Comparison of ENCODE assay signal across 31 cellular contexts in the genomic region with DNA sequence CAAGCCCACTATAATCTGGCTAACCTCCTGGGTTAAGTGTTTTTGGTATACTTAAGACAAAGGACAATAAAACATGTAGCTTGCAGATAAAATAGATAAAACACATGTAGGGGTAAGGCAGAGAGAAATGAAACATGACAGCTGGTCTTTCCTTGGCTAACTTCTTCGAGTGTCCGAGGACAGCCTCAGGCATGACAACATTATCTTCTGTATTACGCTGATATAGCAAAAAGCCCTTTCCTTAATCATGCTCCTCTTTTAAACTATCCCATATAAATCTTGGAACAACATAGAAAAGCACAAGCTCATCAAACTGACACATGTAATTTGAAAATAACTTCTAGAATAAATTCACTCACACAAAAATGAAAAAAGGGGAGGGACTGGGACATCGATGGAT.
"Had no signal": no experiment of that assay in that cellular context is flagged by ENCODE, and none has a peak within 500 bp of the region (broad histone marks: within the 10 kb centered on the region; RNA-seq: fewer than 3 reads in every experiment).

No MANE protein-coding gene starts in this region.

- H3K4me3 ChIP-seq: esophagus muscularis mucosa, gastroesophageal sphincter, heart left ventricle, hepatocyte, lung, mucosa of descending colon, ovary, psoas muscle, skin epidermis, spleen, thoracic aorta, tibial nerve, upper lobe of left lung had no signal

- H2AFZ ChIP-seq: hepatocyte had no signal

- H3K27ac ChIP-seq: epithelial cell of prostate, esophagus muscularis mucosa, foreskin keratinocyte, gastroesophageal sphincter, heart left ventricle, hepatocyte, ovary, psoas muscle, skin epidermis, spleen, thoracic aorta, tibial nerve, upper lobe of left lung had no signal

- FAIRE-seq: colon, kidney, urothelium cell line had no signal

- H3K4me1 ChIP-seq: esophagus muscularis mucosa, foreskin keratinocyte, psoas muscle, spleen had no signal

- H3K79me2 ChIP-seq: hepatocyte had no signal

- H3K36me3 ChIP-seq: gastroesophageal sphincter, ovary, thoracic aorta, tibial nerve had no signal

- DNase-seq: effector CD8-positive, alpha-beta T cell; endodermal cell; foreskin keratinocyte; heart left ventricle; kidney; mesenchymal stem cell; mucosa of descending colon; naive B cell; nephron progenitor cell; occipital lobe; ovary; posterior cingulate gyrus; psoas muscle; right cardiac atrium; spleen; stimulated activated CD4-positive, alpha-beta T cell treated with anti-CD3 and anti-CD28 coated beads, Interleukin-2, amount 100 ng/mL, for 48 hours; stimulated activated naive B cell treated with anti-CD40 and anti-IgM and Interleukin-4, amounts not matched to agents 10 μg/mL and 1 μg/mL and 100 μg/mL, for 72 hours; upper lobe of left lung had no signal

- H3K27me3 Mint-ChIP-seq: naive B cell; stimulated activated naive B cell treated with anti-CD40 and anti-IgM and Interleukin-4, amounts not matched to agents 10 μg/mL and 1 μg/mL and 100 μg/mL, for 72 hours; stimulated activated naive CD8-positive, alpha-beta T cell treated with anti-CD3 and anti-CD28 coated beads, Interleukin-15, Interleukin-2, amounts not matched to agents 100 ng/mL and 50 ng/mL, for 24 hours had no signal

- H3K27ac Mint-ChIP-seq: endodermal cell; mesothelial cell of epicardium; nephron progenitor cell; stimulated activated naive CD8-positive, alpha-beta T cell treated with anti-CD3 and anti-CD28 coated beads, Interleukin-15, Interleukin-2, amounts not matched to agents 100 ng/mL and 50 ng/mL, for 24 hours had no signal

- H3K4me3 Mint-ChIP-seq: endodermal cell; mesothelial cell of epicardium; naive B cell; nephron progenitor cell; stimulated activated naive B cell treated with anti-CD40 and anti-IgM and Interleukin-4, amounts not matched to agents 10 μg/mL and 1 μg/mL and 100 μg/mL, for 72 hours; stimulated activated naive CD8-positive, alpha-beta T cell treated with anti-CD3 and anti-CD28 coated beads, Interleukin-15, Interleukin-2, amounts not matched to agents 100 ng/mL and 50 ng/mL, for 24 hours had no signal

- H3K4me2 ChIP-seq: hepatocyte had no signal

- ATAC-seq: foreskin keratinocyte; gastroesophageal sphincter; heart left ventricle; left lobe of liver; mucosa of descending colon; psoas muscle; right cardiac atrium; stimulated activated naive B cell treated with anti-CD40 and anti-IgM and Interleukin-4, amounts not matched to agents 10 μg/mL and 1 μg/mL and 100 μg/mL, for 72 hours had no signal

- H3K9me3 Mint-ChIP-seq: endodermal cell; mesothelial cell of epicardium; naive B cell; nephron progenitor cell; stimulated activated naive B cell treated with anti-CD40 and anti-IgM and Interleukin-4, amounts not matched to agents 10 μg/mL and 1 μg/mL and 100 μg/mL, for 72 hours; stimulated activated naive CD8-positive, alpha-beta T cell treated with anti-CD3 and anti-CD28 coated beads, Interleukin-15, Interleukin-2, amounts not matched to agents 100 ng/mL and 50 ng/mL, for 24 hours had no signal

- H3K4me1 Mint-ChIP-seq: endodermal cell, nephron progenitor cell had no signal

- H3K9me3 ChIP-seq: esophagus muscularis mucosa, gastroesophageal sphincter, mucosa of descending colon, ovary, psoas muscle, spleen, thoracic aorta, tibial nerve, upper lobe of left lung had no signal

- H3K27me3 ChIP-seq: esophagus muscularis mucosa, foreskin keratinocyte, gastroesophageal sphincter, heart left ventricle, hepatocyte, ovary, spleen, tibial nerve, upper lobe of left lung had no signal
